8 cellular contexts compared by ENCODE assay signal in genomic region chr3:109532257-109533216, GRCh38.
A peak's percentile ranks its signal among the peaks of the same experiment; 100 is the strongest.
DNase-seq lines count a peak whose midpoint lies in the region; ATAC-seq and TF ChIP-seq lines count a peak whose summit lies in the region.

No MANE protein-coding gene starts in this region.

- no TSS peak for BruUV-seq in MCF 10A (replicated peaks; lab: Mats Ljungman, UMichigan)

- H3K9me3 ChIP-seq in breast epithelium (peaks cover 0 to 8% of the 10 kb centered on the region in 2 donors), iPS DF 6.9 (ENCODE audit: control insufficient read depth, insufficient read depth, low read length) (no peaks in the 10 kb centered on the region)

- H3K36me3 Mint-ChIP-seq in MCF 10A (ENCODE audit: insufficient read depth, unreplicated experiment), result no peaks in the 10 kb centered on the region

- H3K36me3 ChIP-seq in breast epithelium (no peaks in the 10 kb centered on the region), iPS DF 6.9 (ENCODE audit: control insufficient read depth, insufficient read depth, low read length) (no peaks in the 10 kb centered on the region)

- H3K27ac Mint-ChIP-seq in MCF 10A (ENCODE audit: low read depth, unreplicated experiment), result no peak overlapping the region

- WGBS in iPS DF 6.9 (ENCODE audit: insufficient coverage, insufficient read length), result no CpG with 5 or more reads among the region's 6 CpGs

- TF ChIP-seq CTCF in MCF 10A (IDR thresholded peaks at IDR 0.05; ENCODE audit: unreplicated experiment) (peak; percentile 57), breast epithelium (IDR thresholded peaks at IDR 0.05) (no peak)

- no peaks in the 10 kb centered on the region for H3K4me1 Mint-ChIP-seq in MCF 10A (ENCODE audit: insufficient read depth, unreplicated experiment)

- DNase-seq in MCF 10A (ENCODE audit: unreplicated experiment), result peak; percentile 87
- DNase-seq in breast epithelium (ENCODE audit: low spot score in 2 of 2), result no peak
- DNase-seq in NOMO-1 treated with DMSO at 0.1 percent for 48 hours (lab: John Stamatoyannopoulos, UW; ENCODE audit: unreplicated experiment), result peak; percentile 38
- DNase-seq in activated effector memory CD4-positive, alpha-beta T cell treated with Interleukin-2 at 50 U/mL for 16 hours, result peak; percentile 5
- peak; percentile 50 for DNase-seq in iPS DF 6.9 (ENCODE audit: low read depth, low spot score)
- DNase-seq in stimulated activated CD8-positive, alpha-beta memory T cell treated with anti-CD3 and anti-CD28 coated beads, Interleukin-12 subunit alpha, Interleukin-12 subunit beta, amount 100 ng/mL, for 1 hour (ENCODE audit: low read depth), result peak; percentile 16

- POLR2A ChIA-PET in MCF 10A (lab: Yijun Ruan, JAX), result interaction anchor here (0.7 kb wide), 1 partner anchor 40 kb away, joined by 4 read pairs; no protein-coding TSS in a partner anchor

- H3K27ac ChIP-seq in breast epithelium (no peak overlapping the region), iPS DF 6.9 (ENCODE audit: low read length) (no peak overlapping the region)

- intact Hi-C loops in MCF 10A (cut with micrococcal nuclease), result loop anchor here (1.0 to 5.0 kb wide), 3 partner anchors 780 to 1806 kb away; partner anchors contain the start of gene NECTIN3
- intact Hi-C loops in breast epithelium (cut with DNase I; ENCODE audit: low total_unique reads), result no loop called here

- H3K4me3 ChIP-seq in breast epithelium (no peak overlapping the region), iPS DF 6.9 (ENCODE audit: low read length) (no peak overlapping the region)

- H3K27me3 ChIP-seq in breast epithelium (no peaks in the 10 kb centered on the region), iPS DF 6.9 (ENCODE audit: control insufficient read depth, insufficient read depth, low read length) (no peaks in the 10 kb centered on the region)

- H3K4me3 Mint-ChIP-seq in MCF 10A (ENCODE audit: unreplicated experiment), result no peak overlapping the region

- no peak for TF ChIP-seq POLR2A in breast epithelium (IDR thresholded peaks at IDR 0.05)

- no peaks in the 10 kb centered on the region for H3K9me3 Mint-ChIP-seq in MCF 10A (ENCODE audit: unreplicated experiment)

- no peaks in the 10 kb centered on the region for H3K27me3 Mint-ChIP-seq in MCF 10A (ENCODE audit: insufficient read depth, unreplicated experiment)

- CTCF ChIA-PET in MCF 10A (lab: Yijun Ruan, JAX), result interaction anchor here (0.5 to 4.0 kb wide), 26 partner anchors 9 to 1923 kb away, joined by 3 to 26 read pairs (median 4); no protein-coding TSS in a partner anchor

- no peak for ATAC-seq in GM21381 (IDR thresholded peaks at IDR 0.05; ENCODE audit: unreplicated experiment)
- ATAC-seq in GM18873 (IDR thresholded peaks at IDR 0.05; ENCODE audit: low FRiP score, unreplicated experiment), result no peak

- no peaks in the 10 kb centered on the region for H3K4me1 ChIP-seq in breast epithelium
- no peaks in the 10 kb centered on the region for H3K4me1 ChIP-seq in iPS DF 6.9 (ENCODE audit: control insufficient read depth, insufficient read depth, low read length)

Comparison
In these comparisons a context has a peak if more than half of its experiments do, and no peak if none do; other contexts are left out.
1. DNase-seq: peak in MCF 10A (single experiment), NOMO-1 treated with DMSO at 0.1 percent for 48 hours (single experiment), activated effector memory CD4-positive, alpha-beta T cell treated with Interleukin-2 at 50 U/mL for 16 hours (single experiment), iPS DF 6.9 (single experiment) and stimulated activated CD8-positive, alpha-beta memory T cell treated with anti-CD3 and anti-CD28 coated beads, Interleukin-12 subunit alpha, Interleukin-12 subunit beta, amount 100 ng/mL, for 1 hour (single experiment); none in breast epithelium (0 of 2).